18 cellular contexts compared by ENCODE assay signal in genomic region chr11:92960886-92961285, GRCh38. TPM values are rescaled to one million over a fixed set of nuclear protein-coding genes. Genes with fewer than 3 reads are reported as not detected.
"Had no signal": no experiment of that assay in that cellular context is flagged by ENCODE, and none has a peak within 500 bp of the region (broad histone marks: within the 10 kb centered on the region; RNA-seq: fewer than 3 reads in every experiment).

No MANE protein-coding gene starts in this region.

- H3K4me1 ChIP-seq: gastroesophageal sphincter, heart right ventricle, thyroid gland had no signal

- H3K27ac ChIP-seq: brain microvascular endothelial cell, gastroesophageal sphincter, heart right ventricle, thyroid gland had no signal

- DNase-seq: activated CD4-positive, alpha-beta T cell treated with anti-CD3 and anti-CD28 coated beads, Interleukin-2, amount 50 U/mL, for 1 hour; activated naive CD4-positive, alpha-beta T cell; activated naive CD8-positive, alpha-beta T cell treated with anti-CD3 and anti-CD28 coated beads, Interleukin-2, amount 10 ng/mL, durations not matched to agents 7 days and 5 days; brain microvascular endothelial cell; effector CD8-positive, alpha-beta T cell; heart right ventricle; left cardiac atrium; midbrain; naive thymus-derived CD4-positive, alpha-beta T cell; retina; thyroid gland had no signal

- H3K9me3 ChIP-seq: gastroesophageal sphincter, heart right ventricle, thyroid gland had no signal

- H3K27me3 ChIP-seq: brain microvascular endothelial cell, gastroesophageal sphincter, thyroid gland had no signal

- H3K4me3 ChIP-seq: gastroesophageal sphincter, heart right ventricle, lung, thyroid gland had no signal

- H3K36me3 ChIP-seq: brain microvascular endothelial cell, gastroesophageal sphincter, heart right ventricle, thyroid gland had no signal

- ATAC-seq: activated CD4-positive, CD25-positive, alpha-beta regulatory T cell treated with anti-CD3 and anti-CD28 coated beads, Interleukin-2, amount 50 U/mL, for 24 hours; gastroesophageal sphincter; heart right ventricle; left cardiac atrium; naive thymus-derived CD4-positive, alpha-beta T cell; stimulated activated effector memory CD8-positive, alpha-beta T cell treated with anti-CD3 and anti-CD28 coated beads, Interleukin-12 subunit alpha, Interleukin-12 subunit beta, amount 100 ng/mL, for 72 hours had no signal

RNA-seq across cellular contexts. Expression of gene MTNR1B, which starts 8.6 kb away (rescaled TPM):
- total RNA-seq: activated CD8-positive, alpha-beta memory T cell treated with anti-CD3 and anti-CD28 coated beads for 36 hours; activated naive CD8-positive, alpha-beta T cell treated with anti-CD3 and anti-CD28 coated beads, Interleukin-2, amount 10 ng/mL, durations not matched to agents 7 days and 5 days; endothelial cell of umbilical vein; gastroesophageal sphincter; heart right ventricle; left cardiac atrium; lung; naive thymus-derived CD4-positive, alpha-beta T cell; thyroid gland; urinary bladder had no signal
- polyA plus RNA-seq: endothelial cell of umbilical vein; heart right ventricle; lung; naive thymus-derived CD4-positive, alpha-beta T cell; urinary bladder had no signal
